In the genomic region with DNA sequence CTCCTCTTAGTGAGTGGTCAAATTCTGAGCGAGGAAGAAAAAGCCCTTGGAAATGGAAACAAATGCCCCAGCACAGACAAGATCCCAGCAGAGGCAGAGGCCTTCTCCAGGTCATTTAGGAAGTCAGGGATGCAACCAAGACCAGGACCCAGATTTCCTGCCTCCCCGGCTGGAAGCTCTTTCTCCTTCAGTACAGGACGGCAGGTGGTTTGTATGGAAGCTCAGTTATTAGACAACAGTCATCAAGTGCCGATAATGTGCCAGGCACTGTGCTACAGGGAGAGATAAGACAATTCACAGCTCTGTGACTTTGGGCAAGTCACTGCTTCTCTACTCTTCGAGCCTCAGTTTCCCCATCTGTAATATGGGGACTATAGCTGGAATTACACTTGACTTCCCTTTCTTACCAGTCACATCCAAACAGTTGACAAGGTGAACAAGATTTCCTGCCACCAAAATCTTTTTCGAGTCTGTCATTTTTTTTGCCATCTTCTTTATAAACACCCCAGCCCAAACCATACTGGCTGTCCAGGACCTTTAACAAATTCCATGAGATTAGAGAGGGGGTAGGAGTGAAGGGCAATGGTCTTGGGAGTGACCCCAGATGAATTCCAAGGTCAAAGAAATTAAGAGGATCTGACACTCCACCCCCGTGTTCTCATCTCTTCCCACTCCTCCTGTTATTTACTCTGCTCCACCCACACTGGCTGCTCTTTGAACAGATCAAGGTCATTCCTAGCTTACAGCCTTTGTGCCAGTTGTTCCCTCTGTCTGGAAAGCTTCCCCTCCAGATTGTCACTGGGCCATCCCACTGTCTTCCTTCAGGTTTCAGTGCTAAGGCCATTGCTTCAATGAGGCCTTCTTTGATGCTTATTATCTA, we compare ENCODE assay signal across 1 cellular context.
TF ChIP-seq lines count a peak whose summit lies in the region.

No MANE protein-coding gene starts in this region.

TF ChIP-seq in A549, 52 proteins besides CTCF, POLR2A, EP300 and RAD21:
- TF ChIP-seq MYC (IDR thresholded peaks at IDR 0.05; ENCODE audit: borderline replicate concordance, low read length) (no peak), HEYL (CRISPR knock-in tag; IDR thresholded peaks at IDR 0.05) (no peak), CBX2 (IDR thresholded peaks at IDR 0.05; ENCODE audit: borderline replicate concordance, low read depth) (no peak), SMC3 (IDR thresholded peaks at IDR 0.05) (no peak), EHF (CRISPR knock-in tag; IDR thresholded peaks at IDR 0.05) (no peak), EHMT2 (IDR thresholded peaks at IDR 0.05; ENCODE audit: low read depth) (no peak), ZFP36 (IDR thresholded peaks at IDR 0.05; ENCODE audit: borderline replicate concordance, partially characterized antibody) (no peak), HOXB5 (CRISPR knock-in tag; IDR thresholded peaks at IDR 0.05) (no peak), KDM5A (IDR thresholded peaks at IDR 0.05) (no peak), FOSB (CRISPR knock-in tag; IDR thresholded peaks at IDR 0.05) (no peak), RARB (CRISPR knock-in tag; IDR thresholded peaks at IDR 0.05) (no peak), NR3C1 (IDR thresholded peaks at IDR 0.05) (no peak), BHLHE40 (IDR thresholded peaks at IDR 0.05; ENCODE audit: low read depth, low read length) (no peak), ZSCAN20 (CRISPR knock-in tag; IDR thresholded peaks at IDR 0.05) (no peak), NFE2L2 (conservative IDR thresholded peaks at IDR 0.05; ENCODE audit: low read length) (no peak)
- TF ChIP-seq, protein P1, sequence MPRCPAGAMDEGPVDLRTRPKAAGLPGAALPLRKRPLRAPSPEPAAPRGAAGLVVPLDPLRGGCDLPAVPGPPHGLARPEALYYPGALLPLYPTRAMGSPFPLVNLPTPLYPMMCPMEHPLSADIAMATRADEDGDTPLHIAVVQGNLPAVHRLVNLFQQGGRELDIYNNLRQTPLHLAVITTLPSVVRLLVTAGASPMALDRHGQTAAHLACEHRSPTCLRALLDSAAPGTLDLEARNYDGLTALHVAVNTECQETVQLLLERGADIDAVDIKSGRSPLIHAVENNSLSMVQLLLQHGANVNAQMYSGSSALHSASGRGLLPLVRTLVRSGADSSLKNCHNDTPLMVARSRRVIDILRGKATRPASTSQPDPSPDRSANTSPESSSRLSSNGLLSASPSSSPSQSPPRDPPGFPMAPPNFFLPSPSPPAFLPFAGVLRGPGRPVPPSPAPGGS (IDR thresholded peaks at IDR 0.05): no peak
- TF ChIP-seq, protein P2, sequence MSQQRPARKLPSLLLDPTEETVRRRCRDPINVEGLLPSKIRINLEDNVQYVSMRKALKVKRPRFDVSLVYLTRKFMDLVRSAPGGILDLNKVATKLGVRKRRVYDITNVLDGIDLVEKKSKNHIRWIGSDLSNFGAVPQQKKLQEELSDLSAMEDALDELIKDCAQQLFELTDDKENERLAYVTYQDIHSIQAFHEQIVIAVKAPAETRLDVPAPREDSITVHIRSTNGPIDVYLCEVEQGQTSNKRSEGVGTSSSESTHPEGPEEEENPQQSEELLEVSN (IDR thresholded peaks at IDR 0.05; ENCODE audit: borderline replicate concordance, low read depth): no peak
- TF ChIP-seq, protein P3, sequence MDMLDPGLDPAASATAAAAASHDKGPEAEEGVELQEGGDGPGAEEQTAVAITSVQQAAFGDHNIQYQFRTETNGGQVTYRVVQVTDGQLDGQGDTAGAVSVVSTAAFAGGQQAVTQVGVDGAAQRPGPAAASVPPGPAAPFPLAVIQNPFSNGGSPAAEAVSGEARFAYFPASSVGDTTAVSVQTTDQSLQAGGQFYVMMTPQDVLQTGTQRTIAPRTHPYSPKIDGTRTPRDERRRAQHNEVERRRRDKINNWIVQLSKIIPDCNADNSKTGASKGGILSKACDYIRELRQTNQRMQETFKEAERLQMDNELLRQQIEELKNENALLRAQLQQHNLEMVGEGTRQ (IDR thresholded peaks at IDR 0.05): no peak
